ENCODE assay signal across 14 cellular contexts in the genomic region with DNA sequence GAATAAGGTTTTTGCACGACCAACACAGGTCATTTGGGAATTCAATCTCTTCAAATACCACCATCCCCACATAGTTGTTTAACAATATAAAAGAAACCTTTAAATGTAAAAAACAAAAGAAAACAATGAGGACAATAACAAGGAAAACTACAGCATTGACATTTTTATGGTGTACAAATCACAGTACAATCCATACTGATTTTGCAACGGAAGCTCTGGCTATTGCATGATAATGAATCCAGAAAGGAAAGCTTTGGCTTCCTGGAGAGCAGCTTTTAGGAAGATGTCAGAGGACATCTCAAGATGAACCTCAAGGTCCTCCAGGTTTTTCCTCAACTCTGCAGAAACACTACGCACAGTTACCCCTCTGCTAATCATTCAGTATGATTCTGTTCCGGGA.
"Had no signal": no experiment of that assay in that cellular context is flagged by ENCODE, and none has a peak within 500 bp of the region (broad histone marks: within the 10 kb centered on the region; RNA-seq: fewer than 3 reads in every experiment).

No MANE protein-coding gene starts in this region.

- DNase-seq: activated CD4-positive, alpha-beta T cell treated with anti-CD3 and anti-CD28 coated beads for 4 hours; activated CD8-positive, alpha-beta memory T cell treated with anti-CD3 and anti-CD28 coated beads for 24 hours; activated naive CD4-positive, alpha-beta T cell treated with Interleukin-2 at 50 U/mL for 16 hours; activated naive CD8-positive, alpha-beta T cell treated with anti-CD3 and anti-CD28 coated beads, Interleukin-2, amount 50 U/mL, for 24 hours; effector memory CD8-positive, alpha-beta T cell; glutamatergic neuron; mammary epithelial cell; mucosa of descending colon; small intestine; T-cell; WERI-Rb-1 had no signal

- H3K36me3 ChIP-seq: WERI-Rb-1 had no signal

- H3K27ac Mint-ChIP-seq: activated naive CD8-positive, alpha-beta T cell treated with anti-CD3 and anti-CD28 coated beads, Interleukin-2, amount 50 U/mL, for 24 hours; effector memory CD8-positive, alpha-beta T cell; natural killer cell treated with Interleukin-12 subunit alpha and Interleukin-12 subunit beta and Interleukin-15 and Interleukin-18, amount 100 ng/mL, for 72 hours; stimulated activated memory B cell treated with anti-CD40 and anti-IgM and Interleukin-4, amounts not matched to agents 10 μg/mL and 1 μg/mL and 100 μg/mL, for 72 hours; T-cell had no signal

- ATAC-seq: activated naive CD8-positive, alpha-beta T cell treated with anti-CD3 and anti-CD28 coated beads, Interleukin-2, amount 50 U/mL, for 24 hours; effector memory CD8-positive, alpha-beta T cell; mucosa of descending colon; natural killer cell treated with Interleukin-12 subunit alpha and Interleukin-12 subunit beta and Interleukin-15 and Interleukin-18, amount 100 ng/mL, for 72 hours; stimulated activated memory B cell treated with anti-CD40 and anti-IgM and Interleukin-4, amounts not matched to agents 10 μg/mL and 1 μg/mL and 100 μg/mL, for 72 hours; T-cell had no signal

- H3K27ac ChIP-seq: SK-N-MC, WERI-Rb-1 had no signal

- H3K4me1 Mint-ChIP-seq: activated naive CD8-positive, alpha-beta T cell treated with anti-CD3 and anti-CD28 coated beads, Interleukin-2, amount 50 U/mL, for 24 hours; stimulated activated memory B cell treated with anti-CD40 and anti-IgM and Interleukin-4, amounts not matched to agents 10 μg/mL and 1 μg/mL and 100 μg/mL, for 72 hours; T-cell had no signal

- H3K9me3 ChIP-seq: mucosa of descending colon had no signal

- H3K9me3 Mint-ChIP-seq: activated naive CD8-positive, alpha-beta T cell treated with anti-CD3 and anti-CD28 coated beads, Interleukin-2, amount 50 U/mL, for 24 hours; effector memory CD8-positive, alpha-beta T cell; natural killer cell treated with Interleukin-12 subunit alpha and Interleukin-12 subunit beta and Interleukin-15 and Interleukin-18, amount 100 ng/mL, for 72 hours; stimulated activated memory B cell treated with anti-CD40 and anti-IgM and Interleukin-4, amounts not matched to agents 10 μg/mL and 1 μg/mL and 100 μg/mL, for 72 hours; T-cell had no signal

- H3K4me3 Mint-ChIP-seq: activated naive CD8-positive, alpha-beta T cell treated with anti-CD3 and anti-CD28 coated beads, Interleukin-2, amount 50 U/mL, for 24 hours; effector memory CD8-positive, alpha-beta T cell; natural killer cell treated with Interleukin-12 subunit alpha and Interleukin-12 subunit beta and Interleukin-15 and Interleukin-18, amount 100 ng/mL, for 72 hours; stimulated activated memory B cell treated with anti-CD40 and anti-IgM and Interleukin-4, amounts not matched to agents 10 μg/mL and 1 μg/mL and 100 μg/mL, for 72 hours; T-cell had no signal

- H3K36me3 Mint-ChIP-seq: natural killer cell treated with Interleukin-12 subunit alpha and Interleukin-12 subunit beta and Interleukin-15 and Interleukin-18, amount 100 ng/mL, for 72 hours; stimulated activated memory B cell treated with anti-CD40 and anti-IgM and Interleukin-4, amounts not matched to agents 10 μg/mL and 1 μg/mL and 100 μg/mL, for 72 hours; T-cell had no signal

- FAIRE-seq: small intestine had no signal

- H3K4me3 ChIP-seq: mucosa of descending colon, SK-N-MC had no signal
